Comparison of ENCODE assay signal across 9 cellular contexts in genomic region chr2:37168217-37168981, GRCh38. TPM values are rescaled to one million over a fixed set of nuclear protein-coding genes. Genes with fewer than 3 reads are reported as not detected.
A peak's percentile ranks its signal among the peaks of the same experiment; 100 is the strongest.
DNase-seq lines count a peak whose midpoint lies in the region; ATAC-seq, FAIRE-seq and TF ChIP-seq lines count a peak whose summit lies in the region.
"Had no signal": no experiment of that assay in that cellular context is flagged by ENCODE, and none has a peak within 500 bp of the region (broad histone marks: within the 10 kb centered on the region; RNA-seq: fewer than 3 reads in every experiment).

No MANE protein-coding gene starts in this region.

- TF ChIP-seq RAD21 in K562 (CRISPR knock-in tag; conservative IDR thresholded peaks at IDR 0.05 in 1 of 2, IDR thresholded peaks at IDR 0.05 in 1 of 2): peak; percentile 13 to 69; a peak in 2 of 4 replicates

- TF ChIP-seq CTCF in K562 (IDR thresholded peaks at IDR 0.05 in 2 of 3, conservative IDR thresholded peaks at IDR 0.05 in 1 of 3; ENCODE audit: insufficient read depth in 2 of 3, low read depth in 1 of 3, low read length in 3 of 3) (peak; percentile 52 to 80 (median 77)), testis (IDR thresholded peaks at IDR 0.05) (peak; percentile 11 to 51 (median 30))

- ATAC-seq in HG02588 (IDR thresholded peaks at IDR 0.05; ENCODE audit: unreplicated experiment): peak; percentile 60
- peak; percentile 99 for ATAC-seq in K562
- ATAC-seq in HG03354 (IDR thresholded peaks at IDR 0.05; ENCODE audit: poor library complexity, severe bottlenecking, unreplicated experiment): no peak

- H3K79me2 ChIP-seq in K562 (ENCODE audit: control insufficient read depth, insufficient read depth, low read length): no peaks in the 10 kb centered on the region

- H3K9me1 ChIP-seq in K562 (ENCODE audit: control insufficient read depth, insufficient read depth, low read length): no peaks in the 10 kb centered on the region

- no peak for TF ChIP-seq EP300 in K562 (IDR thresholded peaks at IDR 0.05; ENCODE audit: low read length)

- 0 out of 4 replicates have a peak overlapping the region, but pooled peaks of 1 of the 2 experiments have one; percentile 12 for H3K9ac ChIP-seq in K562 (ENCODE audit: insufficient read depth in 1 of 2, low read depth in 2 of 2, low read length in 2 of 2)

- 26% methylated on average over 17 of the region's 17 CpGs for WGBS in K562 (ENCODE audit: insufficient coverage, low coverage, missing lambda C conversion rate)
- 77 to 78% methylated on average over 17 of the region's 17 CpGs for WGBS in testis, 2 donors

- no peaks in the 10 kb centered on the region for H4K20me1 ChIP-seq in K562 (replicated peaks; ENCODE audit: control insufficient read depth, insufficient read depth, low read length)

- no peak overlapping the region for H3K4me3 ChIP-seq in K562
- H3K4me3 ChIP-seq in testis: no peak overlapping the region

- H3K27ac ChIP-seq in K562 (ENCODE audit: extremely low read depth, low read depth, low read length) (no peak overlapping the region), testis (no peak overlapping the region)

- DNase-seq in NCI-H524 (lab: John Stamatoyannopoulos, UW): peak; percentile 13 to 51
- no peak for DNase-seq in NCI-H524 treated with DMSO at 0.1 percent for 48 hours (lab: John Stamatoyannopoulos, UW)
- DNase-seq in NCI-H82 treated with DMSO at 0.1 percent for 48 hours (lab: John Stamatoyannopoulos, UW; ENCODE audit: unreplicated experiment): peak; percentile 51
- DNase-seq in K562 (ENCODE audit: extremely low read depth in 1 of 4, low spot score in 3 of 4): peak; percentile 61 to 74 (median 64)
- peak; percentile 27 for DNase-seq in inferior parietal cortex (ENCODE audit: extremely low spot score)
- DNase-seq in testis: no peak

- TF ChIP-seq POLR2A in K562 (conservative IDR thresholded peaks at IDR 0.05) (no peak), testis (IDR thresholded peaks at IDR 0.05) (no peak)

- POLR2A ChIA-PET in K562 (lab: Yijun Ruan, JAX): interaction anchor here (1.2 kb wide), 1 partner anchor 28 kb away, joined by 3 read pairs; the partner anchor contains the start of gene CEBPZOS

- H3K9me3 ChIP-seq in K562 (replicated peaks; ENCODE audit: control insufficient read depth, insufficient read depth, low read depth, low read length): peaks cover 8% of the 10 kb centered on the region
- no peaks in the 10 kb centered on the region for H3K9me3 ChIP-seq in testis

- no peaks in the 10 kb centered on the region for H3K36me3 ChIP-seq in K562 (ENCODE audit: control insufficient read depth, insufficient read depth, low read length)
- no peaks in the 10 kb centered on the region for H3K36me3 ChIP-seq in testis (ENCODE audit: low read depth, missing control alignments)

- H3K27me3 ChIP-seq in K562 (ENCODE audit: control insufficient read depth in 2 of 2, insufficient read depth in 2 of 2, low read length in 2 of 2) (no peaks in the 10 kb centered on the region), testis (no peaks in the 10 kb centered on the region)

- CTCF ChIA-PET in K562 (lab: Yijun Ruan, JAX; ENCODE audit: low intra/inter-chr PET ratio): no interaction called here

- peak; percentile 81 for FAIRE-seq in K562 (lab: Jason Lieb, UNC)

- intact Hi-C loops in K562 (cut with micrococcal nuclease): loop anchor here (5.0 to 10.0 kb wide), 4 partner anchors 114 to 706 kb away; no protein-coding TSS in a partner anchor
- intact Hi-C loops in testis (cut with DNase I; ENCODE audit: low total_unique reads): no loop called here

- 0 out of 2 replicates have a peak overlapping the region, but pooled peaks have one; percentile 7 for H2AFZ ChIP-seq in K562 (ENCODE audit: low read depth, low read length)

- H3K4me1 ChIP-seq in K562 (replicated peaks in 1 of 2; ENCODE audit: control insufficient read depth in 2 of 2, insufficient read depth in 2 of 2, low read length in 2 of 2) (no peaks in the 10 kb centered on the region), testis (no peaks in the 10 kb centered on the region)

- BruUV-seq in K562 (replicated peaks; lab: Mats Ljungman, UMichigan): no TSS peak

- H3K4me2 ChIP-seq in K562 (ENCODE audit: insufficient read depth, low read length): no peak overlapping the region

- in situ Hi-C loops in K562 (cut with MboI): no loop called here

TF ChIP-seq in K562, 482 proteins besides CTCF, POLR2A, EP300 and RAD21 (continues in another document):
- TF ChIP-seq HDAC1 (IDR thresholded peaks at IDR 0.05) (no peak), KDM1A (IDR thresholded peaks at IDR 0.05) (no peak), CBX1 (IDR thresholded peaks at IDR 0.05; ENCODE audit: low read depth) (no peak), CEBPG (CRISPR knock-in tag; IDR thresholded peaks at IDR 0.05) (no peak), CEBPG (tag; conservative IDR thresholded peaks at IDR 0.05 in 1 of 2, IDR thresholded peaks at IDR 0.05 in 1 of 2) (peak; percentile 9 to 84; a peak in 3 of 4 replicates), PHF20 (IDR thresholded peaks at IDR 0.05; ENCODE audit: partially characterized antibody) (no peak), CHD1 (IDR thresholded peaks at IDR 0.05; ENCODE audit: low read length) (no peak)

RNA-seq across cellular contexts. Expression of gene EIF2AK2, which starts 11.6 kb away (rescaled TPM):
- total RNA-seq in K562 (2011; cell fraction: chromatin; rRNA removed; ENCODE audit: low replicate concordance): 6.0 and 24.9 TPM in 2 replicates
- total RNA-seq in K562 (2011; cell fraction: nucleolus; rRNA removed): 3.3 and 5.4 TPM in 2 replicates
- total RNA-seq in K562 (2011; cell fraction: nucleoplasm; rRNA removed): 5.4 and 10.8 TPM in 2 replicates
- total RNA-seq in K562 (2014; rRNA removed) (6.8 and 11.6 TPM in 2 replicates), K562 (2014; rRNA removed; fragmentation: Illumina TruSeq; extraction: Trizol) (18.8 and 23.2 TPM in 2 replicates), K562 (2015; rRNA removed; fragmentation: Illumina TruSeq; extraction: Trizol) (15.6 and 18.8 TPM in 2 replicates), K562 (2021) (17.2 and 17.6 TPM in 2 replicates), testis (10 to 100 TPM; 15.7 to 23.7 TPM)
- polyA plus RNA-seq in K562 (2011; rRNA removed) (10.8 and 13.3 TPM in 2 replicates), K562 (2014; fragmentation: Illumina TruSeq; extraction: Trizol) (14.7 and 19.5 TPM in 2 replicates), K562 (2014; fragmentation: Nextera tagmentation; extraction: Ambion mirVana) (1 to 10 TPM; 3.8 to 5.6 TPM), K562 (2014; rRNA removed) (10.7 and 12.5 TPM in 2 replicates), testis (ENCODE audit: insufficient read depth, low read depth, low replicate concordance) (8.5 TPM)
- polyA plus RNA-seq in K562 (2011; cell fraction: cytosol; rRNA removed): 3.6 and 6.4 TPM in 2 replicates
- polyA plus RNA-seq in K562 (2011; cell fraction: nucleus; rRNA removed): 3.3 and 3.8 TPM in 2 replicates
- 8.4 and 10.8 TPM in 2 replicates for polyA plus RNA-seq in K562 (2012)
- polyA minus RNA-seq in K562 (2011; rRNA and poly(A)+ RNA removed): 22.4 and 22.9 TPM in 2 replicates
- 8.8 and 11.1 TPM in 2 replicates for polyA minus RNA-seq in K562 (2011; cell fraction: cytosol; rRNA and poly(A)+ RNA removed)
- polyA minus RNA-seq in K562 (2011; cell fraction: nucleus; rRNA and poly(A)+ RNA removed): 3.5 and 6.3 TPM in 2 replicates

RNA-seq across cellular contexts. Expression of gene SULT6B1, which starts 20.1 kb away (rescaled TPM):
- not detected in 2 replicates for total RNA-seq in K562 (2011; cell fraction: chromatin; rRNA removed; ENCODE audit: low replicate concordance)
- not detected in 2 replicates for total RNA-seq in K562 (2011; cell fraction: nucleolus; rRNA removed)
- not detected in 2 replicates for total RNA-seq in K562 (2011; cell fraction: nucleoplasm; rRNA removed)
- not detected in 2 replicates for total RNA-seq in K562 (2014; rRNA removed)
- not detected in 2 replicates for total RNA-seq in K562 (2014; rRNA removed; fragmentation: Illumina TruSeq; extraction: Trizol)
- not detected in 2 replicates for total RNA-seq in K562 (2015; rRNA removed; fragmentation: Illumina TruSeq; extraction: Trizol)
- total RNA-seq in K562 (2021): not detected in 2 replicates
- polyA plus RNA-seq in K562 (2011; rRNA removed): not detected in 2 replicates
- polyA plus RNA-seq in K562 (2011; cell fraction: cytosol; rRNA removed): not detected in 2 replicates
- polyA plus RNA-seq in K562 (2011; cell fraction: nucleus; rRNA removed): not detected in 2 replicates
- polyA plus RNA-seq in K562 (2012): not detected in 2 replicates
- polyA plus RNA-seq in K562 (2014; fragmentation: Illumina TruSeq; extraction: Trizol): not detected in 2 replicates
- polyA plus RNA-seq in K562 (2014; fragmentation: Nextera tagmentation; extraction: Ambion mirVana): not detected
- not detected in 2 replicates for polyA plus RNA-seq in K562 (2014; rRNA removed)
- polyA minus RNA-seq in K562 (2011; rRNA and poly(A)+ RNA removed): not detected in 2 replicates
- not detected in 2 replicates for polyA minus RNA-seq in K562 (2011; cell fraction: cytosol; rRNA and poly(A)+ RNA removed)
- not detected in 2 replicates for polyA minus RNA-seq in K562 (2011; cell fraction: nucleus; rRNA and poly(A)+ RNA removed)
- total RNA-seq in testis: 1 to 10 TPM in 1 of 2 donors, under 1 TPM in 1; 0.31 to 3.8 TPM
- 1.7 TPM for polyA plus RNA-seq in testis (ENCODE audit: insufficient read depth, low read depth, low replicate concordance)
- polyA plus RNA-seq: adipose tissue had no signal

RNA-seq across cellular contexts. Expression of gene CEBPZOS, which starts 27.9 kb away (rescaled TPM):
- total RNA-seq in K562 (2011; cell fraction: chromatin; rRNA removed; ENCODE audit: low replicate concordance): 12.3 and 36.1 TPM in 2 replicates
- 9.2 and 9.7 TPM in 2 replicates for total RNA-seq in K562 (2011; cell fraction: nucleolus; rRNA removed)
- total RNA-seq in K562 (2011; cell fraction: nucleoplasm; rRNA removed): 19.1 and 39.8 TPM in 2 replicates
- total RNA-seq in K562 (2014; rRNA removed): 19.7 and 21.7 TPM in 2 replicates
- 41.5 and 46.3 TPM in 2 replicates for total RNA-seq in K562 (2014; rRNA removed; fragmentation: Illumina TruSeq; extraction: Trizol)
- 28.5 and 32.1 TPM in 2 replicates for total RNA-seq in K562 (2015; rRNA removed; fragmentation: Illumina TruSeq; extraction: Trizol)
- 48.0 and 48.9 TPM in 2 replicates for total RNA-seq in K562 (2021)
- polyA plus RNA-seq in K562 (2011; rRNA removed): 48.8 and 53.7 TPM in 2 replicates
- 23.3 and 50.1 TPM in 2 replicates for polyA plus RNA-seq in K562 (2011; cell fraction: cytosol; rRNA removed)
- polyA plus RNA-seq in K562 (2011; cell fraction: nucleus; rRNA removed): 16.3 and 20.8 TPM in 2 replicates
- polyA plus RNA-seq in K562 (2012): 31.6 and 62.8 TPM in 2 replicates
- polyA plus RNA-seq in K562 (2014; fragmentation: Illumina TruSeq; extraction: Trizol): 46.4 and 59.2 TPM in 2 replicates
- 10 to 100 TPM; 28.5 to 64.8 TPM for polyA plus RNA-seq in K562 (2014; fragmentation: Nextera tagmentation; extraction: Ambion mirVana)
- 46.7 and 62.4 TPM in 2 replicates for polyA plus RNA-seq in K562 (2014; rRNA removed)
- polyA minus RNA-seq in K562 (2011; rRNA and poly(A)+ RNA removed): 26.2 and 26.4 TPM in 2 replicates
- 9.2 and 17.2 TPM in 2 replicates for polyA minus RNA-seq in K562 (2011; cell fraction: cytosol; rRNA and poly(A)+ RNA removed)
- polyA minus RNA-seq in K562 (2011; cell fraction: nucleus; rRNA and poly(A)+ RNA removed): 6.5 and 10.9 TPM in 2 replicates
- 10 to 100 TPM; 26.9 to 34.6 TPM for total RNA-seq in testis
- 41.3 TPM for polyA plus RNA-seq in testis (ENCODE audit: insufficient read depth, low read depth, low replicate concordance)

Comparison
In these comparisons a context has a peak if more than half of its experiments do, and no peak if none do; other contexts are left out.
1. DNase-seq: peak in NCI-H524 (2 of 2), NCI-H82 treated with DMSO at 0.1 percent for 48 hours (single experiment), K562 (4 of 4) and inferior parietal cortex (single experiment); none in NCI-H524 treated with DMSO at 0.1 percent for 48 hours (single experiment) and testis (single experiment).